20 cellular contexts compared by ENCODE assay signal in genomic region chr2:30721241-30721640, GRCh38.
"Had no signal": no experiment of that assay in that cellular context is flagged by ENCODE, and none has a peak within 500 bp of the region (broad histone marks: within the 10 kb centered on the region; RNA-seq: fewer than 3 reads in every experiment).

No MANE protein-coding gene starts in this region.

- H3K27ac ChIP-seq: body of pancreas, gastrocnemius medialis, left ventricle myocardium inferior, prostate gland, testis, upper lobe of left lung had no signal

- H3K36me3 ChIP-seq: gastrocnemius medialis, left ventricle myocardium inferior, prostate gland, upper lobe of left lung had no signal

- H3K4me3 Mint-ChIP-seq: activated naive CD8-positive, alpha-beta T cell treated with anti-CD3 and anti-CD28 coated beads, Interleukin-2, amount 10 ng/mL, durations not matched to agents 7 days and 5 days; activated T-helper 1 cell treated with anti-CD3 and anti-CD28 coated beads, Interleukin-12 subunit alpha, Interleukin-12 subunit beta, Interleukin-2, Interleukin-4 antibody, amounts not matched to agents 30 ng/mL and 10 ng/mL and 1 ng/mL, durations not matched to agents 14 hours and 24 hours and 36 hours; neural crest cell had no signal

- H3K9me3 ChIP-seq: body of pancreas, gastrocnemius medialis, left ventricle myocardium inferior, prostate gland, testis, upper lobe of left lung had no signal

- H3K36me3 Mint-ChIP-seq: activated naive CD8-positive, alpha-beta T cell treated with anti-CD3 and anti-CD28 coated beads, Interleukin-2, amount 10 ng/mL, durations not matched to agents 7 days and 5 days had no signal

- H3K27ac Mint-ChIP-seq: activated naive CD8-positive, alpha-beta T cell treated with anti-CD3 and anti-CD28 coated beads, Interleukin-2, amount 10 ng/mL, durations not matched to agents 7 days and 5 days had no signal

- H3K4me1 Mint-ChIP-seq: activated naive CD8-positive, alpha-beta T cell treated with anti-CD3 and anti-CD28 coated beads, Interleukin-2, amount 10 ng/mL, durations not matched to agents 7 days and 5 days; neural crest cell had no signal

- H3K9me3 Mint-ChIP-seq: activated naive CD8-positive, alpha-beta T cell treated with anti-CD3 and anti-CD28 coated beads, Interleukin-2, amount 10 ng/mL, durations not matched to agents 7 days and 5 days; activated T-helper 1 cell treated with anti-CD3 and anti-CD28 coated beads, Interleukin-12 subunit alpha, Interleukin-12 subunit beta, Interleukin-2, Interleukin-4 antibody, amounts not matched to agents 30 ng/mL and 10 ng/mL and 1 ng/mL, durations not matched to agents 14 hours and 24 hours and 36 hours; neural crest cell had no signal

- H3K4me3 ChIP-seq: body of pancreas, gastrocnemius medialis, left ventricle myocardium inferior, prostate gland, testis, upper lobe of left lung had no signal

- DNase-seq: activated CD4-positive, alpha-beta T cell treated with anti-CD3 and anti-CD28 coated beads, Interleukin-2, amount 50 U/mL, for 1 hour; activated naive CD4-positive, alpha-beta T cell; activated naive CD8-positive, alpha-beta T cell treated with anti-CD3 and anti-CD28 coated beads, Interleukin-2, amount 10 ng/mL, durations not matched to agents 7 days and 5 days; activated T-cell treated with anti-CD3 and anti-CD28 coated beads for 4 hours; amygdala; body of pancreas; erythroblast; gastrocnemius medialis; left ventricle myocardium inferior; right cardiac atrium; small intestine; stimulated activated CD4-positive, alpha-beta T cell treated with anti-CD3 and anti-CD28 coated beads, Interleukin-15, amount 100 ng/mL, for 24 hours; stimulated activated CD4-positive, alpha-beta T cell treated with anti-CD3 and anti-CD28 coated beads, Interleukin-2, amount 100 ng/mL, for 48 hours; T1000; testis; upper lobe of left lung had no signal

- H3K27me3 ChIP-seq: body of pancreas, testis, upper lobe of left lung had no signal

- ATAC-seq: activated CD4-positive, CD25-positive, alpha-beta regulatory T cell treated with anti-CD3 and anti-CD28 coated beads, Interleukin-2, amount 50 U/mL, for 24 hours; body of pancreas; gastrocnemius medialis; right cardiac atrium had no signal
